ENCODE assay signal across 9 cellular contexts in the genomic region with DNA sequence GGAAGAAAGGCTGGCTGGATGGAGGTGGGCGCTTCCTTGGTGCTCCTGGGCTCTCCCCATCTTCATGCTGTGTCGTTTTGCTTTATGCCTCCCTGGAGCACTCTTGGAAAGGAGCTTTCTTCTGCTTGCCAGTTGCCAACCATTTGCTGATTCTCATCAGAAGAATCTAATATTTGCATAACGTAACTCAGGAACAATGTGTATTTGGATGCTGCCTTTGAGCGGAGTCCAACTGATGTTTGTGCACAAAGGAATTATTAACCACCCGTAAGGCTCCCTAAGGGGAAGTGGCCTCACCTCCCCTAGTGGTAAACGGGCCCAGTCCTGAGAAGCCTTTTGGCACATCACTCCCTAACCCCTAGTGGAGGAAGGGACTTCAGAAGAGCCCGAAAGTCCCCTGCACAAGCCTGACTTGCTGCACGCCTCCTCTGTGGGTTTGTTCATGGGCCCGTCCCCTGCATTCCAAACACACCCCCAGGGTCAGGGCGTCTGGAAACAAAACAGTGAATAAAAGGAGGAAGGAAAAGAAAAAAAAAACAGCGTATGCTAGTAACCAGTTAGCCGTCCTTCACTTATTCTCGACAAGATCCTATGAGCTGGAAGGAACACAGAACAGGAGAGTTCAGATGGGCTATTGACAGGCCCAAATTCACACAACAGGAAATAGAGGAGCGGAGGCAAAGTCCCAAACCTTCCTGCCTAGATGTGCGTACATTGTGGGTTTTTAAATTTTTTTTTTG.
DNase-seq lines count a peak whose midpoint lies in the region; ATAC-seq and TF ChIP-seq lines count a peak whose summit lies in the region.
"Had no signal": no experiment of that assay in that cellular context is flagged by ENCODE, and none has a peak within 500 bp of the region (broad histone marks: within the 10 kb centered on the region; RNA-seq: fewer than 3 reads in every experiment).

No MANE protein-coding gene starts in this region.

- peak; percentile 25 for TF ChIP-seq CTCF in left ventricle myocardium inferior (IDR thresholded peaks at IDR 0.05; ENCODE audit: borderline replicate concordance)

- peaks cover 8% of the 10 kb centered on the region for H3K9me3 ChIP-seq in left ventricle myocardium inferior (replicated peaks)
- H3K9me3 ChIP-seq in aorta (ENCODE audit: control insufficient read depth, low read length) = no peaks in the 10 kb centered on the region

- H3K36me3 ChIP-seq in left ventricle myocardium inferior (peaks cover 5% of the 10 kb centered on the region), aorta (ENCODE audit: control insufficient read depth in 1 of 2, insufficient read depth in 2 of 2, low read length in 1 of 2) (no peaks in the 10 kb centered on the region)

- 25 to 32% methylated on average over 15 of the region's 15 CpGs for WGBS in aorta, 2 donors

- DNase-seq in left ventricle myocardium inferior = no peak
- DNase-seq in Right ventricle myocardium superior = no peak
- DNase-seq in astrocyte of the hippocampus (ENCODE audit: low read depth, low spot score) = peak; percentile 80
- DNase-seq in left kidney (ENCODE audit: low read depth, low spot score) = peak; percentile 62
- no peak for DNase-seq in aorta
- DNase-seq in GM19240 (ENCODE audit: insufficient read length, low spot score) = no peak
- DNase-seq: activated naive CD8-positive, alpha-beta T cell treated with anti-CD3 and anti-CD28 coated beads for 36 hours had no signal

- H3K4me1 ChIP-seq in left ventricle myocardium inferior (peaks cover 15% of the 10 kb centered on the region), aorta (ENCODE audit: control insufficient read depth in 1 of 2, insufficient read depth in 2 of 2, low read length in 2 of 2) (no peaks in the 10 kb centered on the region)

- H3K27me3 ChIP-seq in left ventricle myocardium inferior (ENCODE audit: low read depth) (no peaks in the 10 kb centered on the region), aorta (ENCODE audit: control insufficient read depth in 1 of 2, insufficient read depth in 2 of 2, low read length in 1 of 2) (no peaks in the 10 kb centered on the region)

- intact Hi-C loops in left ventricle myocardium inferior (cut with micrococcal nuclease) = no loop called here
- intact Hi-C loops in Right ventricle myocardium superior (cut with DNase I) = no loop called here
- intact Hi-C loops in aorta (cut with DNase I) = loop anchor here (5.0 to 10.0 kb wide), 3 partner anchors 109 to 511 kb away; no protein-coding TSS in a partner anchor

- ATAC-seq in Right ventricle myocardium superior (ENCODE audit: poor library complexity) (no peak), aorta (ENCODE audit: low FRiP score) (peak; percentile 2), GM18517 (IDR thresholded peaks at IDR 0.05; ENCODE audit: unreplicated experiment) (no peak), HG03175 (IDR thresholded peaks at IDR 0.05; ENCODE audit: unreplicated experiment) (no peak)

- no peak overlapping the region for H3K27ac ChIP-seq in left ventricle myocardium inferior (replicated peaks)
- H3K27ac ChIP-seq in aorta (ENCODE audit: low read depth in 1 of 2, low read length in 2 of 2) = peak overlapping the region in 1 of 2 donors; percentile 47

- no peak overlapping the region for H3K4me3 ChIP-seq in left ventricle myocardium inferior
- no peak overlapping the region for H3K4me3 ChIP-seq in aorta (ENCODE audit: low read length in 2 of 2)

Comparison
In these comparisons a context has a peak if more than half of its experiments do, and no peak if none do; other contexts are left out.
1. DNase-seq: peak in astrocyte of the hippocampus (single experiment) and left kidney (single experiment); none in left ventricle myocardium inferior (single experiment), Right ventricle myocardium superior (single experiment), aorta (0 of 2) and GM19240 (single experiment).
2. intact Hi-C loops: an anchor here in aorta (5.0 to 10.0 kb wide); none called in left ventricle myocardium inferior and Right ventricle myocardium superior.